Comparison of ENCODE assay signal across 19 cellular contexts in the genomic region with DNA sequence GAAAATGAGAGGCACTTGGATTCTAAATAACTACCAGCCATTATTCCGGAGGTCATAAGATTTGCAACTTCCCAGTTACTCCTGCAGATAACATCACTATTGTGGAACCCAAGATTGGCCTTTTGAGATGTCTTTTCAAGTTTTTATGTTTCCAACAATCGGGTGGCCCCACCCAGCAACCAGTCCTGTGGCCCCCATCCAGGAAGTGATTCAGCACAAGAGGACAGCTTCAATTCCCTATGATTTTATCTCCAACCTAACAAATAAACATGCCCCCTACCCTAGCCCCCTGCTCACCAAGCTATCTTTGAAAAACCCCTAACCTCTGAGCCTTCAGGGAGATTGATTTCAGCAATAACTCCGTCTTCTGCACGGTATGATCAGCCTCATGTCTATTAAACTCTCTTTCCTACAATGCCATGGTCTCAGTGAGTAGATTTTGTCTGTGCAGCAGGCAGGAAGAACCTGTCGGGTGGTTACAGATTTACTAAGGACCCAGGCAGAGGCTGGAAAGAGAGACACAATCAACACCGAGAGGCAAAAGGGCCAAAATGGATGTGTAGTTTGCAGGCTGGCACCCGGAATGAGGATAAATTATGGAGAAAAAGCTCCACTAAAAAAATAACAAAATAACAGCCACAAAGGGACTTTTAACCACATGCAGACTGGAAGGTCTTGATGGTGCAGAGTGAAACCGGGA.
DNase-seq lines count a peak whose midpoint lies in the region; ATAC-seq and TF ChIP-seq lines count a peak whose summit lies in the region.
"Had no signal": no experiment of that assay in that cellular context is flagged by ENCODE, and none has a peak within 500 bp of the region (broad histone marks: within the 10 kb centered on the region; RNA-seq: fewer than 3 reads in every experiment).

No MANE protein-coding gene starts in this region.

- H3K4me1 Mint-ChIP-seq in CD8-positive, alpha-beta T cell (ENCODE audit: low read depth), result peaks cover 8% of the 10 kb centered on the region
- H3K4me1 Mint-ChIP-seq: memory B cell had no signal

- POLR2A ChIA-PET in CD8-positive, alpha-beta T cell (lab: Charles Lee), result no interaction called here

- TF ChIP-seq CTCF in CD8-positive, alpha-beta T cell (IDR thresholded peaks at IDR 0.05), result no peak

- H3K4me3 ChIP-seq in CD8-positive, alpha-beta T cell (ENCODE audit: low read depth, low read length), result no peak overlapping the region
- H3K4me3 ChIP-seq: adrenal gland, SK-N-MC, suprapubic skin had no signal

- no peaks in the 10 kb centered on the region for H3K4me1 ChIP-seq in CD8-positive, alpha-beta T cell (ENCODE audit: insufficient read depth, low read length)
- H3K4me1 ChIP-seq: adrenal gland had no signal

- H3K4me3 Mint-ChIP-seq in CD8-positive, alpha-beta T cell, result no peak overlapping the region
- H3K4me3 Mint-ChIP-seq: activated T-helper 1 cell treated with anti-CD3 and anti-CD28 coated beads, Interleukin-12 subunit alpha, Interleukin-12 subunit beta, Interleukin-2, Interleukin-4 antibody, amounts not matched to agents 30 ng/mL and 10 ng/mL and 1 ng/mL, durations not matched to agents 14 hours and 24 hours and 36 hours; endodermal cell; memory B cell had no signal

- H3K27me3 Mint-ChIP-seq in CD8-positive, alpha-beta T cell (ENCODE audit: low read depth), result peaks cover 22% of the 10 kb centered on the region

- intact Hi-C loops in left cardiac atrium (cut with DNase I), result no loop called here
- intact Hi-C loops in Right ventricle myocardium inferior (cut with DNase I), result no loop called here
- intact Hi-C loops in CD8-positive, alpha-beta T cell (cut with DNase I, micrococcal nuclease), result no loop called here

- H3K27me3 ChIP-seq in CD8-positive, alpha-beta T cell (ENCODE audit: insufficient read depth, low read length), result no peaks in the 10 kb centered on the region
- H3K27me3 ChIP-seq: adrenal gland had no signal

- CTCF ChIA-PET in CD8-positive, alpha-beta T cell (lab: Charles Lee), result no interaction called here

- no peaks in the 10 kb centered on the region for H3K9me3 Mint-ChIP-seq in CD8-positive, alpha-beta T cell
- H3K9me3 Mint-ChIP-seq: activated T-helper 1 cell treated with anti-CD3 and anti-CD28 coated beads, Interleukin-12 subunit alpha, Interleukin-12 subunit beta, Interleukin-2, Interleukin-4 antibody, amounts not matched to agents 30 ng/mL and 10 ng/mL and 1 ng/mL, durations not matched to agents 14 hours and 24 hours and 36 hours; endodermal cell; memory B cell had no signal

- no peak overlapping the region for H3K27ac Mint-ChIP-seq in CD8-positive, alpha-beta T cell
- H3K27ac Mint-ChIP-seq: activated T-helper 1 cell treated with anti-CD3 and anti-CD28 coated beads, Interleukin-12 subunit alpha, Interleukin-12 subunit beta, Interleukin-2, Interleukin-4 antibody, amounts not matched to agents 30 ng/mL and 10 ng/mL and 1 ng/mL, durations not matched to agents 14 hours and 24 hours and 36 hours; endodermal cell; memory B cell had no signal

- H3K36me3 Mint-ChIP-seq in CD8-positive, alpha-beta T cell, result no peaks in the 10 kb centered on the region
- H3K36me3 Mint-ChIP-seq: memory B cell had no signal

- no peak for ATAC-seq in left cardiac atrium
- no peak for ATAC-seq in Right ventricle myocardium inferior
- no peak for ATAC-seq in CD8-positive, alpha-beta T cell
- no peak for ATAC-seq in GM18520 (IDR thresholded peaks at IDR 0.05; ENCODE audit: unreplicated experiment)
- ATAC-seq: PC-3 had no signal

- H3K9me3 ChIP-seq in CD8-positive, alpha-beta T cell (ENCODE audit: low read length), result no peaks in the 10 kb centered on the region
- H3K9me3 ChIP-seq: adrenal gland, suprapubic skin had no signal

- H3K36me3 ChIP-seq in CD8-positive, alpha-beta T cell (ENCODE audit: insufficient read depth, low read length), result no peaks in the 10 kb centered on the region
- H3K36me3 ChIP-seq: adrenal gland, suprapubic skin had no signal

- DNase-seq in left cardiac atrium (peak; percentile 66), Right ventricle myocardium inferior (ENCODE audit: missing footprints) (no peak), astrocyte of the hippocampus (ENCODE audit: low read depth, low spot score) (peak; percentile 5), iPS-NIHi7 (ENCODE audit: extremely low spot score) (peak; percentile 2), stromal cell of bone marrow (ENCODE audit: low read depth) (peak; percentile 23)
- no peak for DNase-seq in CD8-positive, alpha-beta T cell
- DNase-seq in stimulated activated CD4-positive, alpha-beta T cell treated with anti-CD3 and anti-CD28 coated beads, Interleukin-1b, Interleukin-23, amount 100 ng/mL, for 48 hours, result no peak
- DNase-seq: activated CD4-positive, alpha-beta T cell treated with anti-CD3 and anti-CD28 coated beads, Interleukin-2, amount 50 U/mL, for 48 hours; endodermal cell; NCI-H2029; NCI-H510A; T1000 had no signal

- H3K27ac ChIP-seq in CD8-positive, alpha-beta T cell (ENCODE audit: low read depth, low read length), result no peak overlapping the region
- H3K27ac ChIP-seq: SK-N-MC, suprapubic skin had no signal

Comparison
In these comparisons a context has a peak if more than half of its experiments do, and no peak if none do; other contexts are left out.
1. DNase-seq: peak in left cardiac atrium (single experiment), astrocyte of the hippocampus (single experiment), iPS-NIHi7 (single experiment) and stromal cell of bone marrow (single experiment); none in Right ventricle myocardium inferior (single experiment), CD8-positive, alpha-beta T cell (0 of 7) and stimulated activated CD4-positive, alpha-beta T cell treated with anti-CD3 and anti-CD28 coated beads, Interleukin-1b, Interleukin-23, amount 100 ng/mL, for 48 hours (single experiment).